In the genomic region with DNA sequence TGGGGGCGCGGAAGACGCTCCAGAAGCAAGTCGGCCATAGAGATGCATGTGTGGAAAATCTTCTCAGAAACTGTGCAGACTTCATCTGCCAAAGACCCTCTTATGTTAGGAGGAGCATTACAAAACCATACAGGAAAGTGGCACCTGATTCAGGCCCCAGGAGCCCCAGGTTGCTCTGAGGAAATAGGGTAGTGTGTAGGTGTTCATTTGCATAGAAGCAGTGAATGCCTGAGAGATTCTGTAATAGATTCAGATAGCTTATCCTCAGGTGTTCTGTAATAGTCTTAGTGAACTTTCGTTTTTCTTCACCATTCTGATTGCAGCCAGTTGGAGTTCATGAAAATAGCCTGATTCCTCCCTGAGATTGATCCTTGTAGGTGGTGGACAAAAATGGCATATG, we compare ENCODE assay signal across 12 cellular contexts.
DNase-seq lines count a peak whose midpoint lies in the region; ATAC-seq and TF ChIP-seq lines count a peak whose summit lies in the region.
"Had no signal": no experiment of that assay in that cellular context is flagged by ENCODE, and none has a peak within 500 bp of the region (broad histone marks: within the 10 kb centered on the region; RNA-seq: fewer than 3 reads in every experiment).

No MANE protein-coding gene starts in this region.

- no peak overlapping the region for H3K9ac ChIP-seq in mammary epithelial cell (ENCODE audit: insufficient read depth, low read length)
- no peak overlapping the region for H3K9ac ChIP-seq in smooth muscle cell (ENCODE audit: low read depth)
- H3K9ac ChIP-seq: BLaER1 treated with 17β-estradiol and CSF1 and Interleukin-3, amounts not matched to agents 10 nM and 100 nM had no signal

- H3K36me3 ChIP-seq in mammary epithelial cell (ENCODE audit: insufficient read depth, low read length) (no peaks in the 10 kb centered on the region), smooth muscle cell (ENCODE audit: low read depth) (peaks cover 6% of the 10 kb centered on the region), psoas muscle (ENCODE audit: insufficient read depth in 1 of 2, low read depth in 1 of 2) (no peaks in the 10 kb centered on the region)
- H3K36me3 ChIP-seq: ovary, Peyer's patch, thoracic aorta had no signal

- no peaks in the 10 kb centered on the region for H3K9me3 ChIP-seq in mammary epithelial cell (replicated peaks; ENCODE audit: insufficient read depth, low read length)
- H3K9me3 ChIP-seq in smooth muscle cell (replicated peaks; ENCODE audit: low read depth), result no peaks in the 10 kb centered on the region
- H3K9me3 ChIP-seq in psoas muscle, result no peaks in the 10 kb centered on the region
- H3K9me3 ChIP-seq: BLaER1 treated with 17β-estradiol and CSF1 and Interleukin-3, amounts not matched to agents 10 nM and 100 nM; ovary; Peyer's patch; thoracic aorta had no signal

- intact Hi-C loops in mammary epithelial cell (cut with micrococcal nuclease) (loop anchor here (5.0 kb wide), 1 partner anchor 76 kb away; no protein-coding TSS in a partner anchor), psoas muscle (cut with DNase I) (no loop called here)

- no peak overlapping the region for H2AFZ ChIP-seq in mammary epithelial cell (ENCODE audit: low read depth, low read length)
- H2AFZ ChIP-seq in smooth muscle cell (ENCODE audit: low read depth), result no peak overlapping the region

- peaks cover 4% of the 10 kb centered on the region for H4K20me1 ChIP-seq in mammary epithelial cell (ENCODE audit: insufficient read depth, low read length)
- peaks cover 99% of the 10 kb centered on the region for H4K20me1 ChIP-seq in smooth muscle cell (ENCODE audit: low read depth)

- ATAC-seq in GM18505 (IDR thresholded peaks at IDR 0.05; ENCODE audit: unreplicated experiment) (peak; percentile 70), GM21423 (IDR thresholded peaks at IDR 0.05; ENCODE audit: unreplicated experiment) (peak; percentile 53), HG03060 (IDR thresholded peaks at IDR 0.05; ENCODE audit: low read depth, unreplicated experiment) (peak; percentile 40), psoas muscle (no peak)
- ATAC-seq in activated CD4-positive, CD25-positive, alpha-beta regulatory T cell treated with anti-CD3 and anti-CD28 coated beads, Interleukin-2, amount 50 U/mL, for 24 hours, result no peak

- H3K27ac ChIP-seq in mammary epithelial cell (ENCODE audit: insufficient read depth, low read depth, low read length) (no peak overlapping the region), smooth muscle cell (ENCODE audit: low read depth) (no peak overlapping the region), psoas muscle (no peak overlapping the region)
- H3K27ac ChIP-seq: BLaER1 treated with 17β-estradiol and CSF1 and Interleukin-3, amounts not matched to agents 10 nM and 100 nM; ovary; thoracic aorta had no signal

- H3K79me2 ChIP-seq in mammary epithelial cell (ENCODE audit: insufficient read depth, low read length) (peaks cover 81% of the 10 kb centered on the region), smooth muscle cell (ENCODE audit: low read depth) (peaks cover 55% of the 10 kb centered on the region)

- TF ChIP-seq POLR2A in GM18505 (IDR thresholded peaks at IDR 0.05; ENCODE audit: borderline replicate concordance, extremely low read depth, insufficient read depth, insufficient read length), result no peak

- no peaks in the 10 kb centered on the region for H3K27me3 ChIP-seq in mammary epithelial cell (ENCODE audit: insufficient read depth, low read length)
- H3K27me3 ChIP-seq in smooth muscle cell (ENCODE audit: low read depth), result no peaks in the 10 kb centered on the region
- H3K27me3 ChIP-seq in psoas muscle (ENCODE audit: insufficient read depth in 3 of 3, low read length in 2 of 3), result no peaks in the 10 kb centered on the region
- H3K27me3 ChIP-seq: BLaER1 treated with 17β-estradiol and CSF1 and Interleukin-3, amounts not matched to agents 10 nM and 100 nM; ovary; Peyer's patch had no signal

- no peak overlapping the region for H3K4me2 ChIP-seq in mammary epithelial cell (ENCODE audit: insufficient read depth, low read depth, low read length)
- no peak overlapping the region for H3K4me2 ChIP-seq in smooth muscle cell
- H3K4me2 ChIP-seq: BLaER1 treated with 17β-estradiol and CSF1 and Interleukin-3, amounts not matched to agents 10 nM and 100 nM had no signal

- CTCF ChIA-PET in mammary epithelial cell (lab: Charles Lee; ENCODE audit: low non-redundant PET), result no interaction called here

- DNase-seq in mammary epithelial cell (peak; percentile 5), smooth muscle cell (lab: John Stamatoyannopoulos, UW; ENCODE audit: unreplicated experiment) (no peak), SHP77 (lab: John Stamatoyannopoulos, UW) (no peak), psoas muscle (no peak)
- DNase-seq: ovary had no signal

- TF ChIP-seq CTCF in mammary epithelial cell (conservative IDR thresholded peaks at IDR 0.05 in 1 of 2, IDR thresholded peaks at IDR 0.05 in 1 of 2; ENCODE audit: extremely low read depth in 1 of 2, insufficient read depth in 1 of 2, low read depth in 1 of 2, low read length in 2 of 2) (no peak), smooth muscle cell (IDR thresholded peaks at IDR 0.05; ENCODE audit: borderline replicate concordance, insufficient read depth, poor library complexity, severe bottlenecking) (no peak), psoas muscle (IDR thresholded peaks at IDR 0.05) (no peak)

- WGBS in mammary epithelial cell (ENCODE audit: low coverage, missing lambda C conversion rate), result 75% methylated on average over 5 of the region's 5 CpGs
- 97% methylated on average over 5 of the region's 5 CpGs for WGBS in smooth muscle cell (ENCODE audit: low lambda C conversion rate)
- WGBS in psoas muscle, 3 donors, result 94 to 97% (median 94%) methylated on average over 5 of the region's 5 CpGs

- no TSS peak for BruUV-seq in mammary epithelial cell (replicated peaks; lab: Mats Ljungman, UMichigan)

- dilution Hi-C loops in mammary epithelial cell (cut with HindIII; ENCODE audit: low sequenced_read_pairs), result loop anchor here (5.0 kb wide), 1 partner anchor 106 kb away; no protein-coding TSS in a partner anchor

- no peaks in the 10 kb centered on the region for H3F3A ChIP-seq in smooth muscle cell (ENCODE audit: low read depth)

- in situ Hi-C loops in mammary epithelial cell (cut with MboI; ENCODE audit: low sequenced_read_pairs in 2 of 2), result no loop called here

- H3K4me1 ChIP-seq in mammary epithelial cell (ENCODE audit: insufficient read depth, low read length) (peaks cover 7% of the 10 kb centered on the region), smooth muscle cell (ENCODE audit: low read depth) (peaks cover 16% of the 10 kb centered on the region), psoas muscle (peaks cover 40% of the 10 kb centered on the region)

- no peak overlapping the region for H3K4me3 ChIP-seq in mammary epithelial cell (replicated peaks in 1 of 3; ENCODE audit: insufficient read depth in 1 of 3, low read depth in 2 of 3, low read length in 3 of 3)
- no peak overlapping the region for H3K4me3 ChIP-seq in smooth muscle cell
- no peak overlapping the region for H3K4me3 ChIP-seq in psoas muscle
- H3K4me3 ChIP-seq: BLaER1 treated with 17β-estradiol and CSF1 and Interleukin-3, amounts not matched to agents 10 nM and 100 nM; ovary; Peyer's patch; thoracic aorta had no signal

Comparison
In these comparisons a context has a peak if more than half of its experiments do, and no peak if none do; other contexts are left out.
1. ATAC-seq: peak in GM18505 (single experiment), GM21423 (single experiment) and HG03060 (single experiment); none in activated CD4-positive, CD25-positive, alpha-beta regulatory T cell treated with anti-CD3 and anti-CD28 coated beads, Interleukin-2, amount 50 U/mL, for 24 hours (0 of 2) and psoas muscle (0 of 4).